In genomic region chr3:175914785-175915184, GRCh38 we compare ENCODE assay signal across 23 cellular contexts.
DNase-seq lines count a peak whose midpoint lies in the region; ATAC-seq and TF ChIP-seq lines count a peak whose summit lies in the region.
"Had no signal": no experiment of that assay in that cellular context is flagged by ENCODE, and none has a peak within 500 bp of the region (broad histone marks: within the 10 kb centered on the region; RNA-seq: fewer than 3 reads in every experiment).

No MANE protein-coding gene starts in this region.

- TF ChIP-seq EP300 in suprapubic skin (IDR thresholded peaks at IDR 0.05): no peak

- peak overlapping the region; percentile 20; the same call in 1 of the 2 replicates for H2AFZ ChIP-seq in GM23248

- no peaks in the 10 kb centered on the region for H3F3A ChIP-seq in GM23248 (ENCODE audit: insufficient read depth)

- no peaks in the 10 kb centered on the region for H3K9me2 ChIP-seq in GM23248 (ENCODE audit: insufficient read depth)

- H3K36me3 ChIP-seq in GM23248 (ENCODE audit: low read depth) (no peaks in the 10 kb centered on the region), left lung (no peaks in the 10 kb centered on the region), suprapubic skin (no peaks in the 10 kb centered on the region)
- H3K36me3 ChIP-seq: right lobe of liver, stomach, thyroid gland, uterus had no signal

- in situ Hi-C loops in GM23248 (cut with MboI): no loop called here

- H3K27ac ChIP-seq in GM23248: no peak overlapping the region
- H3K27ac ChIP-seq in left lung: no peak overlapping the region
- no peak overlapping the region for H3K27ac ChIP-seq in suprapubic skin
- H3K27ac ChIP-seq: right lobe of liver, stomach, thyroid gland had no signal

- no peaks in the 10 kb centered on the region for H3K4me1 ChIP-seq in GM23248 (ENCODE audit: insufficient read depth)
- H3K4me1 ChIP-seq in left lung: no peaks in the 10 kb centered on the region
- H3K4me1 ChIP-seq in suprapubic skin: no peaks in the 10 kb centered on the region
- H3K4me1 ChIP-seq: stomach, thyroid gland, uterus had no signal

- H3K9me3 ChIP-seq in GM23248 (ENCODE audit: low read depth) (no peaks in the 10 kb centered on the region), left lung (peaks cover 0 to 24% of the 10 kb centered on the region in 2 donors), suprapubic skin (no peaks in the 10 kb centered on the region)
- H3K9me3 ChIP-seq: thyroid gland, uterus had no signal

- H4K20me1 ChIP-seq in GM23248 (ENCODE audit: insufficient read depth): no peaks in the 10 kb centered on the region

- H3K27me3 ChIP-seq in GM23248 (replicated peaks; ENCODE audit: insufficient read depth): no peaks in the 10 kb centered on the region
- no peaks in the 10 kb centered on the region for H3K27me3 ChIP-seq in left lung
- no peaks in the 10 kb centered on the region for H3K27me3 ChIP-seq in suprapubic skin
- H3K27me3 ChIP-seq: right lobe of liver, stomach, thyroid gland, uterus had no signal

- intact Hi-C loops in left lung (cut with DNase I): no loop called here

- TF ChIP-seq CTCF in left lung (IDR thresholded peaks at IDR 0.05): no peak
- TF ChIP-seq CTCF in suprapubic skin (IDR thresholded peaks at IDR 0.05): no peak

- H3K4me3 ChIP-seq in GM23248: no peak overlapping the region
- no peak overlapping the region for H3K4me3 ChIP-seq in left lung
- H3K4me3 ChIP-seq in suprapubic skin: no peak overlapping the region
- H3K4me3 ChIP-seq: right lobe of liver, stomach, thyroid gland, uterus had no signal

- H3K79me2 ChIP-seq in GM23248 (ENCODE audit: insufficient read depth): no peaks in the 10 kb centered on the region

- DNase-seq in EH (ENCODE audit: low read depth) (peak; percentile 35), GM23248 (peak; percentile 12), OCI-M1 (lab: John Stamatoyannopoulos, UW) (peak; percentile 76), fibroblast of peridontal ligament (ENCODE audit: extremely low read depth) (peak; percentile 50), left lung (no peak), suprapubic skin (ENCODE audit: low spot score in 2 of 2) (no peak), activated gamma-delta T cell (lab: John Stamatoyannopoulos, UW) (no peak)
- no peak for DNase-seq in stimulated activated CD4-positive, alpha-beta T cell treated with anti-CD3 and anti-CD28 coated beads, Interleukin-12 subunit alpha, Interleukin-12 subunit beta, amount 100 ng/mL, for 4 hours
- DNase-seq: activated CD4-positive, alpha-beta T cell treated with anti-CD3 and anti-CD28 coated beads for 36 hours; activated naive CD4-positive, alpha-beta T cell treated with anti-CD3 and anti-CD28 coated beads, Interleukin-2, amount 50 U/mL, for 16 hours; amygdala; left ventricle myocardium superior; NCI-H1105 treated with DMSO at 0.1 percent for 48 hours; NCI-H2029; NCI-H2227 treated with DMSO at 0.1 percent for 48 hours; posterior cingulate gyrus; right lobe of liver; SIG-M5; stimulated activated CD4-positive, alpha-beta T cell treated with anti-CD3 and anti-CD28 coated beads, Interleukin-2, amount 100 ng/mL, for 48 hours; stomach; thyroid gland; uterus had no signal

- H3K4me2 ChIP-seq in GM23248 (ENCODE audit: unreplicated experiment): no peak overlapping the region

- TF ChIP-seq POLR2A in suprapubic skin (IDR thresholded peaks at IDR 0.05): no peak

- ATAC-seq in left lung: no peak
- ATAC-seq: activated CD4-positive, alpha-beta T cell treated with anti-CD3 and anti-CD28 coated beads for 36 hours; activated T-helper 17 cell treated with anti-CD3 and anti-CD28 coated beads, Interleukin-2, amount 50 U/mL, for 72 hours; left ventricle myocardium superior had no signal

- no peak overlapping the region for H3K9ac ChIP-seq in GM23248

Comparison
In these comparisons a context has a peak if more than half of its experiments do, and no peak if none do; other contexts are left out.
1. DNase-seq: peak in EH (single experiment), GM23248 (single experiment), OCI-M1 (single experiment) and fibroblast of peridontal ligament (single experiment); none in stimulated activated CD4-positive, alpha-beta T cell treated with anti-CD3 and anti-CD28 coated beads, Interleukin-12 subunit alpha, Interleukin-12 subunit beta, amount 100 ng/mL, for 4 hours (single experiment), left lung (0 of 2), suprapubic skin (0 of 2) and activated gamma-delta T cell (single experiment).